Comparison of ENCODE assay signal across 19 cellular contexts in genomic region chr3:78589242-78589641, GRCh38.
DNase-seq lines count a peak whose midpoint lies in the region; ATAC-seq and TF ChIP-seq lines count a peak whose summit lies in the region.
"Had no signal": no experiment of that assay in that cellular context is flagged by ENCODE, and none has a peak within 500 bp of the region (broad histone marks: within the 10 kb centered on the region; RNA-seq: fewer than 3 reads in every experiment).

No MANE protein-coding gene starts in this region.

- peak overlapping the region; percentile 89 for H3K27ac Mint-ChIP-seq in nephron progenitor cell
- H3K27ac Mint-ChIP-seq: B cell; CD8-positive, alpha-beta T cell had no signal

- H3K9me3 Mint-ChIP-seq in nephron progenitor cell, result peaks cover 25% of the 10 kb centered on the region

- H3K36me3 Mint-ChIP-seq in nephron progenitor cell (ENCODE audit: low read depth), result peaks cover 14% of the 10 kb centered on the region
- H3K36me3 Mint-ChIP-seq: CD8-positive, alpha-beta T cell had no signal

- H3K4me3 ChIP-seq in lower lobe of right lung (no peak overlapping the region), OCI-LY7 (ENCODE audit: low read depth, low read length, poor library complexity, severe bottlenecking) (no peak overlapping the region)
- H3K4me3 ChIP-seq: BLaER1 treated with 17β-estradiol and CSF1 and Interleukin-3, amounts not matched to agents 10 nM and 100 nM; GM12878; GM23248; K562 had no signal

- H3K36me3 ChIP-seq in lower lobe of right lung (no peaks in the 10 kb centered on the region), OCI-LY7 (ENCODE audit: insufficient read depth, low read length) (no peaks in the 10 kb centered on the region)

- no peak overlapping the region for H3K4me3 Mint-ChIP-seq in nephron progenitor cell
- H3K4me3 Mint-ChIP-seq: B cell; CD8-positive, alpha-beta T cell had no signal

- no TSS peak for BruUV-seq in OCI-LY7 (replicated peaks; lab: Mats Ljungman, UMichigan)

- H2AFZ ChIP-seq in OCI-LY7 (ENCODE audit: low read length), result no peak overlapping the region
- H2AFZ ChIP-seq: GM23248 had no signal

- no peaks in the 10 kb centered on the region for H3K27me3 ChIP-seq in lower lobe of right lung (ENCODE audit: low read depth)
- H3K27me3 ChIP-seq: BLaER1 treated with 17β-estradiol and CSF1 and Interleukin-3, amounts not matched to agents 10 nM and 100 nM had no signal

- ATAC-seq in lower lobe of right lung (no peak), HG02973 (IDR thresholded peaks at IDR 0.05; ENCODE audit: unreplicated experiment) (no peak)
- ATAC-seq: CD8-positive, alpha-beta T cell; GM12878; HCT116; K562 had no signal

- H3K9me3 ChIP-seq in lower lobe of right lung (no peaks in the 10 kb centered on the region), OCI-LY7 (ENCODE audit: low read length) (no peaks in the 10 kb centered on the region)
- H3K9me3 ChIP-seq: BLaER1 treated with 17β-estradiol and CSF1 and Interleukin-3, amounts not matched to agents 10 nM and 100 nM had no signal

- no peaks in the 10 kb centered on the region for H4K20me1 ChIP-seq in OCI-LY7 (ENCODE audit: insufficient read depth, low read length)
- H4K20me1 ChIP-seq: BLaER1 treated with 17β-estradiol and CSF1 and Interleukin-3, amounts not matched to agents 10 nM and 100 nM had no signal

- no peaks in the 10 kb centered on the region for H3K9me2 ChIP-seq in OCI-LY7 (ENCODE audit: insufficient read depth, low read length)

- no peaks in the 10 kb centered on the region for H3K27me3 Mint-ChIP-seq in nephron progenitor cell (ENCODE audit: low read depth, poor library complexity)
- H3K27me3 Mint-ChIP-seq: B cell had no signal

- intact Hi-C loops in lower lobe of right lung (cut with DNase I), result no loop called here
- intact Hi-C loops in OCI-LY7 (cut with micrococcal nuclease; ENCODE audit: unreplicated experiment), result no loop called here

- DNase-seq in DMS114 treated with DMSO at 0.1 percent for 48 hours (lab: John Stamatoyannopoulos, UW; ENCODE audit: unreplicated experiment) (peak; percentile 79), HEK293T (ENCODE audit: extremely low spot score) (no peak), left kidney (ENCODE audit: low read depth, low spot score) (peak; percentile 75), nephron progenitor cell (no peak), G401 (ENCODE audit: low spot score) (no peak), lower lobe of right lung (no peak), OCI-LY7 (ENCODE audit: low spot score) (no peak)
- DNase-seq: CD8-positive, alpha-beta T cell; COR-L47; DMS79 treated with DMSO at 0.1 percent for 48 hours; GM23248; IMR-90 had no signal

- CTCF ChIA-PET in HEK293T (lab: Yijun Ruan, JAX) (no interaction called here), OCI-LY7 (lab: Charles Lee; ENCODE audit: unreplicated experiment) (no interaction called here)

- no peak overlapping the region for H3K4me2 ChIP-seq in OCI-LY7 (ENCODE audit: low read length)
- H3K4me2 ChIP-seq: BLaER1 treated with 17β-estradiol and CSF1 and Interleukin-3, amounts not matched to agents 10 nM and 100 nM had no signal

- H3K4me1 ChIP-seq in lower lobe of right lung, result no peaks in the 10 kb centered on the region
- no peaks in the 10 kb centered on the region for H3K4me1 ChIP-seq in OCI-LY7 (ENCODE audit: insufficient read depth, low read length, poor library complexity, severe bottlenecking)
- H3K4me1 ChIP-seq: BLaER1 treated with 17β-estradiol and CSF1 and Interleukin-3, amounts not matched to agents 10 nM and 100 nM had no signal

- TF ChIP-seq CTCF in nephron progenitor cell (IDR thresholded peaks at IDR 0.05) (no peak), lower lobe of right lung (IDR thresholded peaks at IDR 0.05) (no peak), OCI-LY7 (conservative IDR thresholded peaks at IDR 0.05; ENCODE audit: low read length) (no peak)

- peaks cover 31% of the 10 kb centered on the region for H3K4me1 Mint-ChIP-seq in nephron progenitor cell
- H3K4me1 Mint-ChIP-seq: B cell had no signal

- in situ Hi-C loops in G401 (cut with HindIII; ENCODE audit: low sequenced_read_pairs), result no loop called here

- no peaks in the 10 kb centered on the region for H3K79me2 ChIP-seq in OCI-LY7 (ENCODE audit: insufficient read depth, low read depth, low read length)

- H3K27ac ChIP-seq in lower lobe of right lung (no peak overlapping the region), OCI-LY7 (ENCODE audit: low read depth, low read length, poor library complexity, severe bottlenecking) (no peak overlapping the region)
- H3K27ac ChIP-seq: BLaER1 treated with 17β-estradiol and CSF1 and Interleukin-3, amounts not matched to agents 10 nM and 100 nM; GM23248; HL-60 had no signal

- POLR2A ChIA-PET in HEK293T (lab: Yijun Ruan, JAX), result no interaction called here
- POLR2A ChIA-PET in OCI-LY7 (lab: Charles Lee), result interaction anchor here (0.7 kb wide), 1 partner anchor 107 kb away, joined by 3 read pairs; no protein-coding TSS in a partner anchor

TF ChIP-seq in HEK293T, 16 proteins besides CTCF, POLR2A, EP300 and RAD21:
- peak; percentile 55; the same call in 1 of the 2 replicates for TF ChIP-seq PKNOX1 (IDR thresholded peaks at IDR 0.05)
- TF ChIP-seq L3MBTL2 (conservative IDR thresholded peaks at IDR 0.05), result no peak
TF ChIP-seq in HEK293T: peak in this region for 1.

Comparison
In these comparisons a context has a peak if more than half of its experiments do, and no peak if none do; other contexts are left out.
1. DNase-seq: peak in DMS114 treated with DMSO at 0.1 percent for 48 hours (single experiment) and left kidney (single experiment); none in HEK293T (single experiment), nephron progenitor cell (single experiment), G401 (single experiment), lower lobe of right lung (single experiment) and OCI-LY7 (single experiment).